Comparison of ENCODE assay signal across 18 cellular contexts in the genomic region with DNA sequence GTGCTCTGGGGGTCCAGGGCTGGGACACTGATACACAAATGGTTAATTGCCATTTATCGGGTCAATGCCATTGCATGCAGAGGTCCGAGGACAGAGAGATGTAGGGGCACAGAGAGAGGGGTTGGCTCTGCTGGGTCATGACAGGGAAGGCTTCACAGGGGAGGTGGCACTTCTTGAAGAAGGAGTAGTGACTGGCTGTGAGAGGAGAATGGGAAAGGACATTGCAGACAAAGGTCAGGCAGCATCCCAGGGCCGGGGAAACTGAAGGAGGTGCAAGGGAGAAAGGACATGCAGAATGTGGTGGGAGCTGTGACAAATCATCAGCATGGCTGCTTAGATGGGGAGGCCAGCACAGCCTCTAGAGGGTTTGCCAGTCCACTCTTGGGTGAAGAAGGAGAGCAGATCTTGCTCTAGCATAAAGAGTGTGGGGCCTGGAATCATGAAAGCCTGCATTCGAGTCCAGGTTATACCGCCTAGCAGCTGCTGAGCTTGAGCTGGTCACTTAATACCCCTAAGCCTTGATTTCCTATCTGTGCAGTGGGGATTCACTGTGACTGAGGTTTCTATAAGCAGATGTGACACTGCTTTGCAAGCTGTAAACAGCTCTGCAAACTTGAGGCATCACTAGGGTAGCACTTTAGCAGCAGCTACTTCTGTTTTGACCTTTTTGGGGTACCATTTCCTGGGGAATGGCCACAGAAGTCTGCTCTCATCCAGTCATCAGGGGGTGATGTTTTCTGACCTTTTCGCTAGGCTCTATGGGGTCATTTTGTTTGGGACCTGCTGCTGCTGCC. TPM values are rescaled to one million over a fixed set of nuclear protein-coding genes. Genes with fewer than 3 reads are reported as not detected.
DNase-seq lines count a peak whose midpoint lies in the region; ATAC-seq, FAIRE-seq and TF ChIP-seq lines count a peak whose summit lies in the region.
"Had no signal": no experiment of that assay in that cellular context is flagged by ENCODE, and none has a peak within 500 bp of the region (broad histone marks: within the 10 kb centered on the region; RNA-seq: fewer than 3 reads in every experiment).

No MANE protein-coding gene starts in this region.

- H3K4me2 ChIP-seq in GM12878 (ENCODE audit: control insufficient read depth, insufficient read depth) = no peak overlapping the region

- no peaks in the 10 kb centered on the region for H3K36me3 ChIP-seq in GM12878 (ENCODE audit: control insufficient read depth in 2 of 2, insufficient read depth in 2 of 2, low read length in 1 of 2)

- RAD21 ChIA-PET in GM12878 (lab: Charles Lee; ENCODE audit: unreplicated experiment) = no interaction called here

- peak overlapping the region; percentile 8 for H3K27ac Mint-ChIP-seq in stimulated activated naive CD8-positive, alpha-beta T cell treated with anti-CD3 and anti-CD28 coated beads, Interleukin-15, Interleukin-2, amounts not matched to agents 100 ng/mL and 50 ng/mL, for 24 hours
- H3K27ac Mint-ChIP-seq in progenitor cell of endocrine pancreas = peak overlapping the region; percentile 47

- no peak overlapping the region for H3K9ac ChIP-seq in GM12878 (ENCODE audit: control insufficient read depth, insufficient read depth, low read length)

- TF ChIP-seq POLR2A in GM12878 (IDR thresholded peaks at IDR 0.05; ENCODE audit: low read depth, low read length) = no peak

- no peak for TF ChIP-seq RAD21 in GM12878 (IDR thresholded peaks at IDR 0.05; ENCODE audit: insufficient read depth, low read depth, low read length)

- no peak for FAIRE-seq in GM12878 (lab: Jason Lieb, UNC)

- TF ChIP-seq EP300 in GM12878 (IDR thresholded peaks at IDR 0.05; ENCODE audit: borderline replicate concordance in 1 of 2, control insufficient read depth in 1 of 2, low read depth in 2 of 2, low read length in 2 of 2) = no peak

- H3K4me1 ChIP-seq in GM12878 (ENCODE audit: control insufficient read depth, insufficient read depth, low read length) = peaks cover 13% of the 10 kb centered on the region

- 92% methylated on average over 6 of the region's 6 CpGs for WGBS in GM12878 (ENCODE audit: insufficient coverage, insufficient replicate concordance, low lambda C conversion rate, missing lambda C conversion rate)

- TF ChIP-seq CTCF in GM12878 (IDR thresholded peaks at IDR 0.05 in 2 of 3, conservative IDR thresholded peaks at IDR 0.05 in 1 of 3; ENCODE audit: control insufficient read depth in 2 of 3, extremely low read depth in 1 of 3, insufficient read depth in 1 of 3, low read depth in 3 of 3, low read length in 3 of 3) (no peak), progenitor cell of endocrine pancreas (IDR thresholded peaks at IDR 0.05; ENCODE audit: unreplicated experiment) (no peak)

- CTCF ChIA-PET in GM12878 (lab: Yijun Ruan, JAX) = interaction anchor here (0.6 to 1.4 kb wide), 4 partner anchors 157 to 206 kb away, joined by 3 to 4 read pairs (median 4); partner anchors contain the start of gene AHCYL1

- no peak overlapping the region for H3K4me3 ChIP-seq in GM12878

- no peaks in the 10 kb centered on the region for H3K36me3 Mint-ChIP-seq in stimulated activated naive CD8-positive, alpha-beta T cell treated with anti-CD3 and anti-CD28 coated beads, Interleukin-15, Interleukin-2, amounts not matched to agents 100 ng/mL and 50 ng/mL, for 24 hours (ENCODE audit: low read depth)
- no peaks in the 10 kb centered on the region for H3K36me3 Mint-ChIP-seq in progenitor cell of endocrine pancreas (ENCODE audit: insufficient read depth)
- H3K36me3 Mint-ChIP-seq: activated naive CD4-positive, alpha-beta T cell treated with anti-CD3 and anti-CD28 coated beads, Interleukin-2, amount 50 U/mL, for 24 hours; naive B cell had no signal

- SMC1A ChIA-PET in GM12878 (lab: Charles Lee; ENCODE audit: uncharacterized antibody, unreplicated experiment) = interaction anchor here (0.9 to 1.3 kb wide), 3 partner anchors 89 to 162 kb away, joined by 3 read pairs; partner anchors contain the start of gene AHCYL1

- no peaks in the 10 kb centered on the region for H4K20me1 ChIP-seq in GM12878 (ENCODE audit: control insufficient read depth, insufficient read depth)

- no peaks in the 10 kb centered on the region for H3K9me3 Mint-ChIP-seq in stimulated activated naive CD8-positive, alpha-beta T cell treated with anti-CD3 and anti-CD28 coated beads, Interleukin-15, Interleukin-2, amounts not matched to agents 100 ng/mL and 50 ng/mL, for 24 hours
- no peaks in the 10 kb centered on the region for H3K9me3 Mint-ChIP-seq in progenitor cell of endocrine pancreas (ENCODE audit: low read depth)
- H3K9me3 Mint-ChIP-seq: activated naive CD4-positive, alpha-beta T cell treated with anti-CD3 and anti-CD28 coated beads, Interleukin-2, amount 50 U/mL, for 24 hours; naive B cell had no signal

- H3K27me3 Mint-ChIP-seq in stimulated activated naive CD8-positive, alpha-beta T cell treated with anti-CD3 and anti-CD28 coated beads, Interleukin-15, Interleukin-2, amounts not matched to agents 100 ng/mL and 50 ng/mL, for 24 hours = no peaks in the 10 kb centered on the region
- peaks cover 4% of the 10 kb centered on the region for H3K27me3 Mint-ChIP-seq in progenitor cell of endocrine pancreas
- H3K27me3 Mint-ChIP-seq: activated naive CD4-positive, alpha-beta T cell treated with anti-CD3 and anti-CD28 coated beads, Interleukin-2, amount 50 U/mL, for 24 hours had no signal

- BruUV-seq in GM12878 (replicated peaks; lab: Mats Ljungman, UMichigan) = no TSS peak

- H3K27me3 ChIP-seq in GM12878 (replicated peaks in 1 of 2; ENCODE audit: control insufficient read depth in 2 of 2, insufficient read depth in 2 of 2, low read length in 1 of 2) = no peaks in the 10 kb centered on the region

- no peak overlapping the region for H2AFZ ChIP-seq in GM12878 (ENCODE audit: control insufficient read depth, low read depth, low read length)

- no peak for DNase-seq in stimulated activated naive CD8-positive, alpha-beta T cell treated with anti-CD3 and anti-CD28 coated beads, Interleukin-15, Interleukin-2, amounts not matched to agents 100 U/mL and 50 U/mL, for 24 hours
- DNase-seq in GM12878 (ENCODE audit: low read depth, low spot score) (no peak), progenitor cell of endocrine pancreas (ENCODE audit: low spot score, unreplicated experiment) (no peak), NOMO-1 treated with DMSO at 0.1 percent for 48 hours (lab: John Stamatoyannopoulos, UW; ENCODE audit: unreplicated experiment) (no peak), hypothalamus (lab: John Stamatoyannopoulos, UW) (no peak)
- DNase-seq: AML-193, foreskin melanocyte, Karpas-422, kidney glomerular epithelial cell, naive B cell, NCI-H2081, SW 1271 had no signal

- no peak for ATAC-seq in stimulated activated naive CD8-positive, alpha-beta T cell treated with anti-CD3 and anti-CD28 coated beads, Interleukin-15, Interleukin-2, amounts not matched to agents 100 U/mL and 50 U/mL, for 24 hours
- ATAC-seq in GM12878 (peak; percentile 23), GM21786 (IDR thresholded peaks at IDR 0.05; ENCODE audit: unreplicated experiment) (no peak), GM19467 (IDR thresholded peaks at IDR 0.05; ENCODE audit: unreplicated experiment) (no peak)
- ATAC-seq: activated CD4-positive, CD25-positive, alpha-beta regulatory T cell treated with anti-CD3 and anti-CD28 coated beads, Interleukin-2, amount 50 U/mL, for 24 hours had no signal

- H3K79me2 ChIP-seq in GM12878 (ENCODE audit: control insufficient read depth, insufficient read depth, low read length) = no peaks in the 10 kb centered on the region

- intact Hi-C loops in GM12878 (cut with micrococcal nuclease; ENCODE audit: unreplicated experiment) = no loop called here

- no peak overlapping the region for H3K4me3 Mint-ChIP-seq in stimulated activated naive CD8-positive, alpha-beta T cell treated with anti-CD3 and anti-CD28 coated beads, Interleukin-15, Interleukin-2, amounts not matched to agents 100 ng/mL and 50 ng/mL, for 24 hours
- no peak overlapping the region for H3K4me3 Mint-ChIP-seq in progenitor cell of endocrine pancreas (ENCODE audit: low read depth)
- H3K4me3 Mint-ChIP-seq: activated naive CD4-positive, alpha-beta T cell treated with anti-CD3 and anti-CD28 coated beads, Interleukin-2, amount 50 U/mL, for 24 hours; naive B cell had no signal

- no peaks in the 10 kb centered on the region for H3K9me3 ChIP-seq in GM12878 (replicated peaks; ENCODE audit: control insufficient read depth, insufficient read depth, low read length)

- peaks cover 35% of the 10 kb centered on the region for H3K4me1 Mint-ChIP-seq in stimulated activated naive CD8-positive, alpha-beta T cell treated with anti-CD3 and anti-CD28 coated beads, Interleukin-15, Interleukin-2, amounts not matched to agents 100 ng/mL and 50 ng/mL, for 24 hours (ENCODE audit: low read depth)
- H3K4me1 Mint-ChIP-seq in progenitor cell of endocrine pancreas (ENCODE audit: low read depth) = peaks cover 9% of the 10 kb centered on the region

- in situ Hi-C loops in GM12878 (cut with MboI) = no loop called here

- no peak overlapping the region for H3K27ac ChIP-seq in GM12878 (ENCODE audit: control insufficient read depth, insufficient read depth)

- POLR2A ChIA-PET in GM12878 (lab: Charles Lee) = no interaction called here

TF ChIP-seq in GM12878, 131 proteins besides CTCF, POLR2A, EP300 and RAD21 (continues in another document):
- TF ChIP-seq RCOR1 (conservative IDR thresholded peaks at IDR 0.05; ENCODE audit: low read depth, low read length) = no peak
- peak; percentile 58 to 82 for TF ChIP-seq SRF (IDR thresholded peaks at IDR 0.05; ENCODE audit: low read depth in 2 of 2, low read length in 2 of 2)

RNA-seq across cellular contexts. Expression of gene EPS8L3, which starts 59.2 kb away (rescaled TPM):
- not detected in 2 replicates for total RNA-seq in GM12878 (2013; cell fraction: nucleolus; rRNA removed)
- total RNA-seq in GM12878 (2014; rRNA removed) (not detected in 2 replicates), GM12878 (2014; rRNA removed; fragmentation: Illumina TruSeq; extraction: Trizol) (not detected in 2 replicates), GM12878 (2021) (0.43 TPM in 1 of 2 replicates, not detected in the other), progenitor cell of endocrine pancreas (9.5 and 14.2 TPM in 2 replicates)
- polyA plus RNA-seq in GM12878 (2011; ENCODE audit: low read depth) = not detected
- polyA plus RNA-seq in GM12878 (2011; rRNA removed) (not detected in 2 replicates), GM12878 (2014; fragmentation: Illumina TruSeq; extraction: Trizol) (not detected in 2 replicates), GM12878 (2014; fragmentation: Nextera tagmentation; extraction: Ambion mirVana) (not detected), GM12878 (2014; rRNA removed) (not detected in 2 replicates), GM12878 (2016; fragmentation: Nextera tagmentation; extraction: Ambion mirVana) (not detected)
- 0.03 TPM in 1 of 2 replicates, not detected in the other for polyA plus RNA-seq in GM12878 (2011; cell fraction: cytosol; rRNA removed)
- polyA plus RNA-seq in GM12878 (2011; cell fraction: nucleus; rRNA removed) = 0.07 and 0.38 TPM in 2 replicates
- polyA plus RNA-seq in GM12878 (2012) = not detected in 2 replicates
- polyA minus RNA-seq in GM12878 (2011; rRNA and poly(A)+ RNA removed) = not detected in 2 replicates
- not detected in 2 replicates for polyA minus RNA-seq in GM12878 (2011; cell fraction: cytosol; rRNA and poly(A)+ RNA removed)
- not detected in 2 replicates for polyA minus RNA-seq in GM12878 (2011; cell fraction: nucleus; rRNA and poly(A)+ RNA removed)
- total RNA-seq: Daoy had no signal
